ENCODE assay signal across 8 cellular contexts in genomic region chr16:1493746-1494094, GRCh38. TPM values are rescaled to one million over a fixed set of nuclear protein-coding genes. Genes with fewer than 3 reads are reported as not detected.
DNase-seq lines count a peak whose midpoint lies in the region; ATAC-seq and TF ChIP-seq lines count a peak whose summit lies in the region.

No MANE protein-coding gene starts in this region.

- no peaks in the 10 kb centered on the region for H3K9me3 ChIP-seq in CD4-positive, alpha-beta T cell (ENCODE audit: control insufficient read depth, low read length)
- H3K9me3 ChIP-seq in left ventricle myocardium inferior (replicated peaks) = no peaks in the 10 kb centered on the region
- H3K9me3 ChIP-seq in gastrocnemius medialis = no peaks in the 10 kb centered on the region

- in situ Hi-C loops in gastrocnemius medialis (cut with MboI; ENCODE audit: low sequenced_read_pairs in 4 of 4) = no loop called here

- intact Hi-C loops in CD4-positive, alpha-beta T cell (cut with DNase I, micrococcal nuclease) = loop anchor here (1.0 to 5.0 kb wide), 8 partner anchors 18 to 186 kb away; partner anchors contain the start of genes CLCN7 (in 2 of the 2), UBE2I (in 1 of the 2) and UQCC4 (in 1 of the 2)
- intact Hi-C loops in activated CD8-positive, alpha-beta T cell treated with anti-CD3 and anti-CD28 coated beads for 36 hours (cut with micrococcal nuclease) = no loop called here
- intact Hi-C loops in left ventricle myocardium inferior (cut with micrococcal nuclease) = loop anchor here (10.0 kb wide), 1 partner anchor 71 kb away; no protein-coding TSS in a partner anchor
- intact Hi-C loops in gastrocnemius medialis (cut with DNase I; ENCODE audit: low total_unique reads) = loop anchor here (1.0 to 10.0 kb wide), 8 partner anchors 18 to 211 kb away; partner anchors contain the start of genes CLCN7, CRAMP1, IFT140 and MAPK8IP3

- peaks cover 38% of the 10 kb centered on the region for H3K36me3 ChIP-seq in left ventricle myocardium inferior
- peaks cover 0 to 36% of the 10 kb centered on the region in 2 donors for H3K36me3 ChIP-seq in gastrocnemius medialis

- H3K4me1 Mint-ChIP-seq in CD4-positive, alpha-beta T cell (ENCODE audit: low read depth) = peaks cover 10% of the 10 kb centered on the region
- H3K4me1 Mint-ChIP-seq in activated CD8-positive, alpha-beta T cell treated with anti-CD3 and anti-CD28 coated beads for 36 hours (ENCODE audit: low read depth) = peaks cover 10% of the 10 kb centered on the region

- POLR2A ChIA-PET in CD4-positive, alpha-beta T cell (lab: Charles Lee) = interaction anchor here (0.8 to 2.7 kb wide), 4 partner anchors 38 to 66 kb away, joined by 3 to 27 read pairs (median 10); partner anchors contain the start of gene TMEM204
- POLR2A ChIA-PET in activated CD8-positive, alpha-beta T cell treated with anti-CD3 and anti-CD28 coated beads for 36 hours (lab: Charles Lee) = interaction anchor here (0.9 to 3.4 kb wide), 9 partner anchors 10 to 115 kb away, joined by 3 to 15 read pairs (median 6); partner anchors contain the start of genes TMEM204 and UQCC4

- no peak for TF ChIP-seq CTCF in CD4-positive, alpha-beta T cell (IDR thresholded peaks at IDR 0.05)
- no peak for TF ChIP-seq CTCF in HFF-Myc (IDR thresholded peaks at IDR 0.05; ENCODE audit: low read depth, low read length, missing control alignments)
- TF ChIP-seq CTCF in activated CD8-positive, alpha-beta T cell treated with anti-CD3 and anti-CD28 coated beads for 36 hours (IDR thresholded peaks at IDR 0.05) = no peak
- TF ChIP-seq CTCF in left ventricle myocardium inferior (IDR thresholded peaks at IDR 0.05; ENCODE audit: borderline replicate concordance) = no peak
- no peak for TF ChIP-seq CTCF in gastrocnemius medialis (IDR thresholded peaks at IDR 0.05 in 4 of 5, conservative IDR thresholded peaks at IDR 0.05 in 1 of 5)

- H3K27ac Mint-ChIP-seq in CD4-positive, alpha-beta T cell = peak overlapping the region; percentile 97
- H3K27ac Mint-ChIP-seq in activated CD8-positive, alpha-beta T cell treated with anti-CD3 and anti-CD28 coated beads for 36 hours = peak overlapping the region; percentile 86

- no peak overlapping the region for H3K27ac ChIP-seq in CD4-positive, alpha-beta T cell (ENCODE audit: low read depth, low read length)
- H3K27ac ChIP-seq in left ventricle myocardium inferior (replicated peaks) (peak overlapping the region; percentile 89), gastrocnemius medialis (peak overlapping the region; percentile 84 to 98 (median 92))

- no peak for TF ChIP-seq POLR2A in gastrocnemius medialis (IDR thresholded peaks at IDR 0.05)

- H3K4me1 ChIP-seq in left ventricle myocardium inferior = peaks cover 36% of the 10 kb centered on the region
- peaks cover 15 to 20% of the 10 kb centered on the region in 2 donors for H3K4me1 ChIP-seq in gastrocnemius medialis

- peak overlapping the region; percentile 84 for H3K4me3 Mint-ChIP-seq in CD4-positive, alpha-beta T cell
- peak overlapping the region; percentile 93 for H3K4me3 Mint-ChIP-seq in activated CD8-positive, alpha-beta T cell treated with anti-CD3 and anti-CD28 coated beads for 36 hours

- H3K4me3 ChIP-seq in HFF-Myc (replicated peaks; ENCODE audit: low read depth, low read length) (peak overlapping the region; percentile 92), left ventricle myocardium inferior (peak overlapping the region; percentile 85), gastrocnemius medialis (peak overlapping the region; percentile 78 to 95 (median 83))

- no peaks in the 10 kb centered on the region for H3K27me3 ChIP-seq in CD4-positive, alpha-beta T cell (ENCODE audit: control insufficient read depth, insufficient read depth, low read length)
- H3K27me3 ChIP-seq in left ventricle myocardium inferior (ENCODE audit: low read depth) (no peaks in the 10 kb centered on the region), gastrocnemius medialis (no peaks in the 10 kb centered on the region)

- no peak for ATAC-seq in CD4-positive, alpha-beta T cell (ENCODE audit: poor library complexity)
- peak; percentile 16 for ATAC-seq in activated CD8-positive, alpha-beta T cell treated with anti-CD3 and anti-CD28 coated beads for 36 hours
- ATAC-seq in gastrocnemius medialis = peak; percentile 3 to 13

- DNase-seq in CD4-positive, alpha-beta T cell = no peak
- DNase-seq in HFF-Myc (ENCODE audit: extremely low read depth, low read depth) (no peak), left ventricle myocardium inferior (no peak), gastrocnemius medialis (no peak), NCI-H510A (lab: John Stamatoyannopoulos, UW) (no peak), NCI-H2081 (lab: John Stamatoyannopoulos, UW) (no peak), NCI-H1092 treated with DMSO at 0.1 percent for 48 hours (lab: John Stamatoyannopoulos, UW) (no peak)
- DNase-seq in activated CD8-positive, alpha-beta T cell treated with anti-CD3 and anti-CD28 coated beads for 36 hours = peak; percentile 13

- no peaks in the 10 kb centered on the region for H3K9me3 Mint-ChIP-seq in CD4-positive, alpha-beta T cell
- H3K9me3 Mint-ChIP-seq in activated CD8-positive, alpha-beta T cell treated with anti-CD3 and anti-CD28 coated beads for 36 hours = no peaks in the 10 kb centered on the region

- H3K36me3 Mint-ChIP-seq in CD4-positive, alpha-beta T cell (ENCODE audit: low read depth) = peaks cover 18% of the 10 kb centered on the region
- H3K36me3 Mint-ChIP-seq in activated CD8-positive, alpha-beta T cell treated with anti-CD3 and anti-CD28 coated beads for 36 hours (ENCODE audit: low read depth) = peaks cover 10% of the 10 kb centered on the region

- no peaks in the 10 kb centered on the region for H3K27me3 Mint-ChIP-seq in CD4-positive, alpha-beta T cell
- no peaks in the 10 kb centered on the region for H3K27me3 Mint-ChIP-seq in activated CD8-positive, alpha-beta T cell treated with anti-CD3 and anti-CD28 coated beads for 36 hours

- CTCF ChIA-PET in CD4-positive, alpha-beta T cell (lab: Charles Lee) = no interaction called here
- CTCF ChIA-PET in activated CD8-positive, alpha-beta T cell treated with anti-CD3 and anti-CD28 coated beads for 36 hours (lab: Charles Lee) = interaction anchor here (0.9 kb wide), 1 partner anchor 116 kb away, joined by 3 read pairs; no protein-coding TSS in a partner anchor

RNA-seq across cellular contexts. Expression of gene TELO2, which starts 0.6 kb away (rescaled TPM):
- 10 to 100 TPM; 29.7 to 30.8 TPM for total RNA-seq in CD4-positive, alpha-beta T cell
- 10 to 100 TPM; 59.1 to 62.1 TPM for total RNA-seq in activated CD8-positive, alpha-beta T cell treated with anti-CD3 and anti-CD28 coated beads for 36 hours
- total RNA-seq in left ventricle myocardium inferior (17.7 TPM), gastrocnemius medialis (10 to 100 TPM in 2 of 4 donors, 1 to 10 TPM in 2; 2.9 to 11.2 (median 9.8) TPM)

RNA-seq across cellular contexts. Expression of gene PTX4, which starts 5.0 kb away (rescaled TPM):
- total RNA-seq in CD4-positive, alpha-beta T cell = not detected
- total RNA-seq in activated CD8-positive, alpha-beta T cell treated with anti-CD3 and anti-CD28 coated beads for 36 hours = not detected
- total RNA-seq in left ventricle myocardium inferior (not detected), gastrocnemius medialis (under 1 TPM in 1 of 4 donors, not detected in 3; 0.41 TPM)

RNA-seq across cellular contexts. Expression of gene CLCN7, which starts 18.9 kb away (rescaled TPM):
- total RNA-seq in CD4-positive, alpha-beta T cell = 10 to 100 TPM; 70.5 to 76.2 TPM
- 10 to 100 TPM; 35.5 to 36.8 TPM for total RNA-seq in activated CD8-positive, alpha-beta T cell treated with anti-CD3 and anti-CD28 coated beads for 36 hours
- total RNA-seq in left ventricle myocardium inferior (45.3 TPM), gastrocnemius medialis (10 to 100 TPM; 24.8 to 45.8 (median 38.4) TPM)

RNA-seq across cellular contexts. Expression of gene TMEM204, which starts 39.7 kb away (rescaled TPM):
- total RNA-seq in CD4-positive, alpha-beta T cell = 10 to 100 TPM; 20.5 to 22.1 TPM
- 10 to 100 TPM; 12.9 to 14.3 TPM for total RNA-seq in activated CD8-positive, alpha-beta T cell treated with anti-CD3 and anti-CD28 coated beads for 36 hours
- total RNA-seq in left ventricle myocardium inferior = 27.1 TPM
- total RNA-seq in gastrocnemius medialis = 10 to 100 TPM; 14.7 to 27.7 (median 22.1) TPM

RNA-seq across cellular contexts. Expression of gene CCDC154, which starts 49.4 kb away (rescaled TPM):
- 1 to 10 TPM; 2.9 to 3.0 TPM for total RNA-seq in CD4-positive, alpha-beta T cell
- 1 to 10 TPM; 1.3 to 1.4 TPM for total RNA-seq in activated CD8-positive, alpha-beta T cell treated with anti-CD3 and anti-CD28 coated beads for 36 hours
- total RNA-seq in left ventricle myocardium inferior = 1.3 TPM
- total RNA-seq in gastrocnemius medialis = under 1 TPM in 1 of 4 donors, not detected in 3; 0.40 TPM
